8 cellular contexts compared by ENCODE assay signal in the genomic region with DNA sequence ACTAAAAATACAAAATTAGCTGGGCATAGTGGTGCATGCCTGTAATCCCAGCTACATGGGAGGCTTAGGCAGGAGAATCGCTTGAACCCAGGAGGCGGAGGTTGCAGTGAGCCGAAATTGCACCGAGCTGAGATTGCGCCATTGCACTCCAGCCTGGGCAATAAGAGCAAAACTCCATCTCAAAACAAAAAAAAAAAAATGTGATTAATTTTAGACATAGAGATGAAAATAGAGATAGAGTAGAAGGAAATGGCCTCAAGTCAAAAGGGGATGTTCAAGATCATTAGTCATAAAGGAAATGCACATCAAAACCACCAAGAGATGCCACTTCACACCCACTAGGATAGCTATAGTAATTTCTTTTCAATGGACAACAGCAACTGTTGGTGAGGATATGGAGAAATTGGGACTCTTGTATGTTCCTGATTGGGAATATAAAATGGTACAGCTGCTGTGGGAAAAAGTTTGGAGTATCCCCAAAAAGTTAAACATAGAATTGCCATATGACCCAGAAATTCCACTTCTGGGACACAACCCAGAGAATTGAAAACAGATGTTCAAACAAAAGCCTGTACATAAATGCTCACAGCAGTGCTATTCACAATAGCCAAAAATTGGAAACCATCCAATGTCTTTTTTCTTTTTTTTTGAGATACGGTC. TPM values are rescaled to one million over a fixed set of nuclear protein-coding genes. Genes with fewer than 3 reads are reported as not detected.
DNase-seq lines count a peak whose midpoint lies in the region; ATAC-seq, FAIRE-seq and TF ChIP-seq lines count a peak whose summit lies in the region.

No MANE protein-coding gene starts in this region.

- DNase-seq in H4 (ENCODE audit: low spot score) (peak; percentile 54), SK-MEL-5 (ENCODE audit: low read depth, low spot score) (peak; percentile 41), left ventricle myocardium inferior (no peak), upper lobe of right lung (no peak), H54 (ENCODE audit: insufficient read length, low spot score) (no peak), Karpas-422 (no peak)
- no peak for DNase-seq in activated CD8-positive, alpha-beta memory T cell treated with anti-CD3 and anti-CD28 coated beads, Interleukin-2, amount 50 U/mL, for 48 hours

- H3K36me3 ChIP-seq in ACC112 (ENCODE audit: insufficient read depth, low read length) (no peaks in the 10 kb centered on the region; the same call in 1 of the 2 replicates), left ventricle myocardium inferior (no peaks in the 10 kb centered on the region), upper lobe of right lung (no peaks in the 10 kb centered on the region), Karpas-422 (ENCODE audit: insufficient read depth, low read length) (no peaks in the 10 kb centered on the region)

- no peak overlapping the region for H3K4me2 ChIP-seq in Karpas-422 (ENCODE audit: low read depth, low read length, poor library complexity, severe bottlenecking)

- H3K9ac ChIP-seq in Karpas-422 (ENCODE audit: low read length): no peak overlapping the region

- no peaks in the 10 kb centered on the region for H3K27me3 ChIP-seq in ACC112 (ENCODE audit: insufficient read depth, low read length)
- no peaks in the 10 kb centered on the region for H3K27me3 ChIP-seq in left ventricle myocardium inferior (ENCODE audit: low read depth)
- no peaks in the 10 kb centered on the region for H3K27me3 ChIP-seq in upper lobe of right lung
- no peaks in the 10 kb centered on the region for H3K27me3 ChIP-seq in Karpas-422 (ENCODE audit: low read length)

- H3K79me2 ChIP-seq in ACC112 (ENCODE audit: control insufficient read depth, insufficient read depth, low read length, unreplicated experiment): no peaks in the 10 kb centered on the region
- peaks cover 18% of the 10 kb centered on the region; the same call in 1 of the 2 replicates for H3K79me2 ChIP-seq in Karpas-422 (ENCODE audit: low read length)

- peaks cover 51% of the 10 kb centered on the region for H3K4me1 ChIP-seq in ACC112 (ENCODE audit: control insufficient read depth, insufficient read depth, low read length, unreplicated experiment)
- H3K4me1 ChIP-seq in left ventricle myocardium inferior: peaks cover 87% of the 10 kb centered on the region
- peaks cover 41% of the 10 kb centered on the region for H3K4me1 ChIP-seq in upper lobe of right lung
- no peaks in the 10 kb centered on the region for H3K4me1 ChIP-seq in Karpas-422 (ENCODE audit: low read length)

- FAIRE-seq in H54 (lab: Jason Lieb, UNC): no peak

- no peaks in the 10 kb centered on the region for H4K20me1 ChIP-seq in Karpas-422 (ENCODE audit: insufficient read depth, low read depth, low read length)

- in situ Hi-C loops in SK-MEL-5 (cut with HindIII; ENCODE audit: low pct_unique_long_range_greater_than_20kb, low sequenced_read_pairs): no loop called here

- intact Hi-C loops in left ventricle myocardium inferior (cut with micrococcal nuclease): no loop called here
- intact Hi-C loops in upper lobe of right lung (cut with DNase I): no loop called here

- TF ChIP-seq POLR2A in H54 (IDR thresholded peaks at IDR 0.05; ENCODE audit: low read depth, low read length): no peak

- no peaks in the 10 kb centered on the region for H3K9me3 ChIP-seq in left ventricle myocardium inferior (replicated peaks)
- H3K9me3 ChIP-seq in upper lobe of right lung: no peaks in the 10 kb centered on the region
- no peaks in the 10 kb centered on the region for H3K9me3 ChIP-seq in Karpas-422 (ENCODE audit: low read length)

- TF ChIP-seq CTCF in left ventricle myocardium inferior (IDR thresholded peaks at IDR 0.05; ENCODE audit: borderline replicate concordance) (no peak), upper lobe of right lung (IDR thresholded peaks at IDR 0.05) (no peak)

- H3K27ac ChIP-seq in ACC112 (ENCODE audit: low read depth, low read length) (peak overlapping the region; percentile 86), left ventricle myocardium inferior (replicated peaks) (peak overlapping the region; percentile 86), upper lobe of right lung (peak overlapping the region; percentile 9), Karpas-422 (ENCODE audit: low read length) (no peak overlapping the region)

- ATAC-seq in upper lobe of right lung: peak; percentile 62

- no peaks in the 10 kb centered on the region for H3K9me2 ChIP-seq in Karpas-422 (replicated peaks; ENCODE audit: insufficient read depth, low read length)

- no peak overlapping the region for H3K4me3 ChIP-seq in ACC112 (ENCODE audit: low read depth, low read length)
- H3K4me3 ChIP-seq in left ventricle myocardium inferior: no peak overlapping the region
- no peak overlapping the region for H3K4me3 ChIP-seq in upper lobe of right lung
- H3K4me3 ChIP-seq in Karpas-422 (ENCODE audit: low read length): no peak overlapping the region

- no peak overlapping the region for H2AFZ ChIP-seq in ACC112 (ENCODE audit: low read length, unreplicated experiment)
- H2AFZ ChIP-seq in Karpas-422 (ENCODE audit: low read length): no peak overlapping the region

RNA-seq across cellular contexts. Expression of gene ABHD2, which starts 55.4 kb away (rescaled TPM):
- 15.2 and 19.0 TPM in 2 replicates for total RNA-seq in H4 (2014; rRNA removed; shearing (Covaris generic))
- 42.8 and 46.7 TPM in 2 replicates for total RNA-seq in SK-MEL-5 (2014; rRNA removed; shearing (Covaris generic))
- 40.4 and 65.8 TPM in 2 replicates for polyA plus RNA-seq in SK-MEL-5 (2015; cell fraction: cytosol; rRNA removed)
- polyA plus RNA-seq in SK-MEL-5 (2015; cell fraction: nucleus; rRNA removed): 11.7 and 19.8 TPM in 2 replicates
- total RNA-seq in left ventricle myocardium inferior (68.2 TPM), upper lobe of right lung (182 TPM)
- total RNA-seq in Karpas-422 (2014; rRNA removed; shearing (Covaris generic); ENCODE audit: low replicate concordance): 28.3 and 43.6 TPM in 2 replicates

Comparison
In these comparisons a context has a peak if more than half of its experiments do, and no peak if none do; other contexts are left out.
1. DNase-seq: peak in H4 (single experiment) and SK-MEL-5 (single experiment); none in left ventricle myocardium inferior (single experiment), upper lobe of right lung (single experiment), H54 (single experiment), Karpas-422 (single experiment) and activated CD8-positive, alpha-beta memory T cell treated with anti-CD3 and anti-CD28 coated beads, Interleukin-2, amount 50 U/mL, for 48 hours (single experiment).